Comparison of ENCODE assay signal across 5 cellular contexts in the genomic region with DNA sequence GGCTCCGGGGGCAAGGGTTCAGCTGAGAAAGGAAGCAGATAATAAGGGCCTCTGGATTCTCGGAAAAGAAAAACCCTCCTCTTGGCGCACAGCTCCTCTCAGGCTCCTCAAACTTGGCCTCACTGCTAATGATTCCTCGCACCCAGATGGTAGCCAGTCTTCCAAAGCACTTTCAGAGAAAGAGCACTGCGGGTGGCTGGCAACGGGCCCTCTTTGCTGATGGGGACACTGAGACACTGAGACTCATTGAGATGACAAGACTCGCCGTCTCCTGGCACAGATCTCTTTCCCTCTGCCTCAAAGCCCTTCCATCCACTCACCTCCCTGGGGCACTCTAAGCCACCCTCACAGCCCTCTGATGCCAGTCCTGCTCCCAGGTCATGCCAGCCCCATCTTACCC. TPM values are rescaled to one million over a fixed set of nuclear protein-coding genes. Genes with fewer than 3 reads are reported as not detected.
"Had no signal": no experiment of that assay in that cellular context is flagged by ENCODE, and none has a peak within 500 bp of the region (broad histone marks: within the 10 kb centered on the region; RNA-seq: fewer than 3 reads in every experiment).

No MANE protein-coding gene starts in this region.

RNA-seq across cellular contexts. Expression of gene GOLGA8K, which starts 6.6 kb away (rescaled TPM):
- total RNA-seq: myocyte, right atrium auricular region, skeletal muscle tissue had no signal
- polyA plus RNA-seq: naive thymus-derived CD8-positive, alpha-beta T cell had no signal

RNA-seq across cellular contexts. Expression of gene GOLGA8O, which starts 58.9 kb away (rescaled TPM):
- total RNA-seq: neural crest cell, right atrium auricular region had no signal
- polyA plus RNA-seq: naive thymus-derived CD8-positive, alpha-beta T cell had no signal
